ENCODE assay signal across 1 cellular context in genomic region chr14:104281768-104282301, GRCh38.
TF ChIP-seq lines count a peak whose summit lies in the region.

No MANE protein-coding gene starts in this region.

TF ChIP-seq in WTC11, 78 proteins besides CTCF, POLR2A, EP300 and RAD21 (continued from another document):
- no peak for TF ChIP-seq GABPB1 (CRISPR knock-in tag; IDR thresholded peaks at IDR 0.05)
